26 cellular contexts compared by ENCODE assay signal in the genomic region with DNA sequence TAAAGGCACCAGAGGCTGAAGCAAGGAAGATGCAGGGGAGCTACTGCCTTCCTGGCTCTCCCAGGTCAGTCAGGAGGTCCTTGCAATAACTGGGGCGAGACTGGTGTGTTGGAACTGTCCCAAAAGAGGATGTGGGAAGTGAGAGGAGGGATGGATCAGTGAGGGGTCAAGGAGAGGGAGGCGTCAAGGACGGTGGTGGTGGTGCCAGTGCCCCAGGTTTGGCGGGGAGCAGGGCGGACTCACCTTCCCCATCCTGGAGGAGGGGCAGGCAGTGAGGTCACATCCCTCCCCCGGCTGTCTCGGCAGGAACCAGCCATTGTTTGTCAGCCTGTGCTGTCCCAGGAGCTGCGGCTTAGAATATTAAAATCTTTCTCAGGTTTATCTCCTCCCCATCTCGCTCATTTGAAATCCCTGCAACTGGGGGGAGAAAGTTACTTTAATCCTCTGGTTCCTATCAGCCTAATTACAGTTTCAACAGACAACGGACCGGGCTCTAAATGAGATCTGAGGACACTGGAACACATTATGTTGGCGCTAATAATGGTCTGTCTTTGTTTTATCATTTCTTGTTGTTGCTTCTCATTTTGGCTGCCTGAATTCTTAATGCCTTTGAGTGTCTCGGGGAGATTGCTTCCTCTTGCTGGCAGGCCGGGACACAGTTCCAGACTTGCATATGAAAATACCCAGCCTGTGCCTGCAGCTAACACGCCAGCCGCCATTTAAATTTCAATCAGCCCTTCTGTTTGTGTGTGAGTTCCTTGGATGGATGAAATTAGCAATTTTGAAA.
A peak's percentile ranks its signal among the peaks of the same experiment; 100 is the strongest.
DNase-seq lines count a peak whose midpoint lies in the region; ATAC-seq, FAIRE-seq and TF ChIP-seq lines count a peak whose summit lies in the region.
"Had no signal": no experiment of that assay in that cellular context is flagged by ENCODE, and none has a peak within 500 bp of the region (broad histone marks: within the 10 kb centered on the region; RNA-seq: fewer than 3 reads in every experiment).

No MANE protein-coding gene starts in this region.

- H3K27ac Mint-ChIP-seq in nephron (peak overlapping the region; percentile 37 to 77 (median 69)), type B pancreatic cell (no peak overlapping the region)
- H3K27ac Mint-ChIP-seq: B cell had no signal

- no peak overlapping the region for H2AK5ac ChIP-seq in H1 (ENCODE audit: low read depth, low read length)

- H4K91ac ChIP-seq in H1 (replicated peaks; ENCODE audit: insufficient read length, low read length), result peak overlapping the region; percentile 35

- POLR2A ChIA-PET in H1 (lab: Charles Lee; ENCODE audit: partially characterized antibody), result interaction anchor here (1.3 kb wide), 1 partner anchor 8 kb away, joined by 3 read pairs; no protein-coding TSS in a partner anchor

- peak overlapping the region in 1 of 2 experiments; percentile 26; a peak in 3 of 4 replicates for H3K4me2 ChIP-seq in H1 (ENCODE audit: insufficient read depth in 1 of 2, low read depth in 2 of 2, low read length in 2 of 2)

- no peaks in the 10 kb centered on the region for H3K36me3 ChIP-seq in H1 (ENCODE audit: control insufficient read depth in 2 of 4, insufficient read depth in 4 of 4, low read length in 3 of 4)
- H3K36me3 ChIP-seq: left lung, upper lobe of right lung had no signal

- peak overlapping the region; percentile 13; the same call in 1 of the 2 replicates for H3K27ac ChIP-seq in H1 (ENCODE audit: low read depth, low read length)
- H3K27ac ChIP-seq: body of pancreas, left lung, upper lobe of right lung had no signal

- DNase-seq in left cardiac atrium (peak; percentile 46), left ventricle myocardium superior (no peak), H1 (ENCODE audit: low read depth in 1 of 2, low spot score in 2 of 2) (no peak), type B pancreatic cell (ENCODE audit: extremely low spot score, unreplicated experiment) (no peak), NCI-H1417 treated with DMSO at 0.1 percent for 48 hours (lab: John Stamatoyannopoulos, UW) (no peak), NCI-H128 (lab: John Stamatoyannopoulos, UW; ENCODE audit: unreplicated experiment) (no peak)
- DNase-seq: activated CD4-positive, alpha-beta T cell treated with anti-CD3 and anti-CD28 coated beads, Interleukin-2, amount 50 U/mL, for 4 hours; activated CD8-positive, alpha-beta memory T cell treated with anti-CD3 and anti-CD28 coated beads, Interleukin-2, amount 50 U/mL, for 4 hours; activated effector memory CD4-positive, alpha-beta T cell treated with Interleukin-2 at 50 U/mL for 16 hours; DMS79 treated with DMSO at 0.1 percent for 48 hours; glutamatergic neuron; left lung; NCI-H1092 treated with DMSO at 0.1 percent for 48 hours; NCI-H2081; occipital lobe; PC-3; SIG-M5; stimulated activated CD4-positive, alpha-beta T cell treated with anti-CD3 and anti-CD28 coated beads, Interleukin-15, amount 100 ng/mL, for 24 hours; upper lobe of right lung had no signal

- no peak overlapping the region for H3K4ac ChIP-seq in H1 (replicated peaks; ENCODE audit: insufficient read length, low read depth, low read length)

- no peak overlapping the region for H3K18ac ChIP-seq in H1 (ENCODE audit: extremely low read depth, low read length)

- no peaks in the 10 kb centered on the region for H4K20me1 ChIP-seq in H1 (replicated peaks in 1 of 2; ENCODE audit: control insufficient read depth in 1 of 2, insufficient read depth in 2 of 2, low read length in 2 of 2)

- peak overlapping the region; percentile 3; the same call in 1 of the 2 replicates for H2BK5ac ChIP-seq in H1 (ENCODE audit: low read depth, low read length)

- H3K4me3 ChIP-seq in H1 (ENCODE audit: extremely low read depth in 1 of 4, insufficient read depth in 2 of 4, low read depth in 3 of 4, low read length in 4 of 4), result no peak overlapping the region
- H3K4me3 ChIP-seq: body of pancreas, GM12878, left lung, upper lobe of right lung had no signal

- 51% methylated on average over 16 of the region's 16 CpGs; no CpG with 5 or more reads in 1 of the 2 experiments for WGBS in H1 (ENCODE audit: extremely low coverage in 1 of 2, insufficient coverage in 1 of 2, insufficient read length in 1 of 2, insufficient replicate concordance in 2 of 2, low coverage in 1 of 2, low lambda C conversion rate in 2 of 2, missing lambda C conversion rate in 1 of 2), 2 experiments

- H3K9me3 Mint-ChIP-seq in nephron (peaks cover 10% of the 10 kb centered on the region), type B pancreatic cell (peaks cover 2% of the 10 kb centered on the region)

- H2BK12ac ChIP-seq in H1 (ENCODE audit: low read depth, low read length), result peak overlapping the region; percentile 13; the same call in 1 of the 2 replicates

- CTCF ChIA-PET in H1 (lab: Charles Lee; ENCODE audit: partially characterized antibody), result interaction anchor here (1.2 to 1.6 kb wide), 2 partner anchors 12 to 68 kb away, joined by 3 to 4 read pairs; no protein-coding TSS in a partner anchor

- no peak for TF ChIP-seq CTCF in H1 (IDR thresholded peaks at IDR 0.05; ENCODE audit: control extremely low read depth in 1 of 3, insufficient read depth in 1 of 3, low read depth in 1 of 3, low read length in 3 of 3)
- TF ChIP-seq CTCF in nephron (IDR thresholded peaks at IDR 0.05; ENCODE audit: unreplicated experiment in 3 of 3), result no peak
- no peak for TF ChIP-seq CTCF in type B pancreatic cell (conservative IDR thresholded peaks at IDR 0.05)

- TF ChIP-seq RAD21 in H1 (IDR thresholded peaks at IDR 0.05 in 1 of 2, conservative IDR thresholded peaks at IDR 0.05 in 1 of 2; ENCODE audit: low read depth in 2 of 2, low read length in 2 of 2), result no peak

- H3K36me3 Mint-ChIP-seq in nephron (ENCODE audit: low read depth), result peaks cover 4% of the 10 kb centered on the region
- H3K36me3 Mint-ChIP-seq in type B pancreatic cell, result no peaks in the 10 kb centered on the region

- TF ChIP-seq EP300 in H1 (IDR thresholded peaks at IDR 0.05; ENCODE audit: borderline replicate concordance in 1 of 2, low read depth in 2 of 2, low read length in 2 of 2), result no peak

- FAIRE-seq in H1 (lab: Jason Lieb, UNC), result no peak
- FAIRE-seq: A204.1, colon, GM12878 had no signal

- peaks cover 1 to 15% (median 8%) of the 10 kb centered on the region in 4 experiments; a peak in 5 of 7 replicates for H3K4me1 ChIP-seq in H1 (replicated peaks in 1 of 4; ENCODE audit: control insufficient read depth in 3 of 4, insufficient read depth in 4 of 4, low read length in 3 of 4)
- H3K4me1 ChIP-seq: left lung had no signal

- H3K79me1 ChIP-seq in H1 (ENCODE audit: low read depth, low read length), result no peaks in the 10 kb centered on the region

- no peaks in the 10 kb centered on the region for H3K23me2 ChIP-seq in H1 (ENCODE audit: low read depth, low read length)

- peak overlapping the region; percentile 56 for H2AFZ ChIP-seq in H1 (ENCODE audit: low read length)

- H3K79me2 ChIP-seq in H1 (ENCODE audit: control insufficient read depth in 1 of 2, insufficient read depth in 2 of 2, low read length in 2 of 2), result no peaks in the 10 kb centered on the region

- peaks cover 15% of the 10 kb centered on the region for H3K27me3 Mint-ChIP-seq in nephron (ENCODE audit: low read depth)
- peaks cover 4% of the 10 kb centered on the region for H3K27me3 Mint-ChIP-seq in type B pancreatic cell

- TF ChIP-seq POLR2A in H1 (IDR thresholded peaks at IDR 0.05; ENCODE audit: control extremely low read depth in 1 of 2, low read depth in 2 of 2, low read length in 2 of 2), result no peak

- H3K9ac ChIP-seq in H1 (replicated peaks in 1 of 4; ENCODE audit: extremely low read depth in 1 of 4, low read depth in 3 of 4, low read length in 3 of 4), result no peak overlapping the region

- 0 out of 4 replicates have a peak, but pooled peaks cover 0 to 4% of the 10 kb centered on the region in 2 experiments for H3K9me3 ChIP-seq in H1 (ENCODE audit: insufficient read depth in 2 of 2, low read depth in 1 of 2, low read length in 1 of 2)
- H3K9me3 ChIP-seq: body of pancreas had no signal

- peak overlapping the region; percentile 36; the same call in 1 of the 2 replicates for H2BK20ac ChIP-seq in H1 (ENCODE audit: low read length)

- no peak overlapping the region for H2BK120ac ChIP-seq in H1 (replicated peaks; ENCODE audit: low read depth, low read length)

- H4K5ac ChIP-seq in H1 (ENCODE audit: insufficient read length, low read depth, low read length), result no peak overlapping the region

- H3K4me3 Mint-ChIP-seq in nephron (no peak overlapping the region), type B pancreatic cell (peak overlapping the region; percentile 37)
- H3K4me3 Mint-ChIP-seq: B cell had no signal

- H3K56ac ChIP-seq in H1 (replicated peaks; ENCODE audit: insufficient read length, low read depth, low read length), result no peak overlapping the region

- H3K14ac ChIP-seq in H1 (ENCODE audit: insufficient read length), result no peak overlapping the region

- H3K4me1 Mint-ChIP-seq in nephron (peaks cover 22% of the 10 kb centered on the region), type B pancreatic cell (ENCODE audit: unreplicated experiment) (peaks cover 34% of the 10 kb centered on the region)
- H3K4me1 Mint-ChIP-seq: B cell had no signal

- peaks cover 0 to 2% (median 0%) of the 10 kb centered on the region in 4 experiments; a peak in 1 of 7 replicates for H3K27me3 ChIP-seq in H1 (replicated peaks in 1 of 4; ENCODE audit: control insufficient read depth in 3 of 4, extremely low read depth in 1 of 4, insufficient read depth in 3 of 4, low read length in 3 of 4)
- H3K27me3 ChIP-seq: body of pancreas, left lung, upper lobe of right lung had no signal

- H4K8ac ChIP-seq in H1 (ENCODE audit: extremely low read depth, insufficient read depth, low read length), result no peak overlapping the region

- H3K23ac ChIP-seq in H1 (ENCODE audit: insufficient read length), result no peak overlapping the region

- H2BK15ac ChIP-seq in H1 (ENCODE audit: low read length), result no peak overlapping the region

- ATAC-seq in left cardiac atrium (no peak), left ventricle myocardium superior (no peak), HG03378 (IDR thresholded peaks at IDR 0.05; ENCODE audit: unreplicated experiment) (no peak)
- ATAC-seq: body of pancreas, GM12878, left lung, PC-3, upper lobe of right lung had no signal

- intact Hi-C loops in left cardiac atrium (cut with DNase I), result no loop called here
- intact Hi-C loops in left ventricle myocardium superior (cut with micrococcal nuclease), result no loop called here

TF ChIP-seq in H1, 55 proteins besides CTCF, POLR2A, EP300 and RAD21:
- no peak for TF ChIP-seq HDAC2 (IDR thresholded peaks at IDR 0.05; ENCODE audit: borderline replicate concordance in 1 of 2, low read depth in 2 of 2, low read length in 2 of 2)
- TF ChIP-seq, protein P1, sequence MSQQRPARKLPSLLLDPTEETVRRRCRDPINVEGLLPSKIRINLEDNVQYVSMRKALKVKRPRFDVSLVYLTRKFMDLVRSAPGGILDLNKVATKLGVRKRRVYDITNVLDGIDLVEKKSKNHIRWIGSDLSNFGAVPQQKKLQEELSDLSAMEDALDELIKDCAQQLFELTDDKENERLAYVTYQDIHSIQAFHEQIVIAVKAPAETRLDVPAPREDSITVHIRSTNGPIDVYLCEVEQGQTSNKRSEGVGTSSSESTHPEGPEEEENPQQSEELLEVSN (IDR thresholded peaks at IDR 0.05), result 0 out of 2 replicates have a peak, but pooled peaks have one; percentile 48
